4 cellular contexts compared by ENCODE assay signal in genomic region chr2:159694500-159695040, GRCh38.
A peak's percentile ranks its signal among the peaks of the same experiment; 100 is the strongest.
TF ChIP-seq lines count a peak whose summit lies in the region.

No MANE protein-coding gene starts in this region.

TF ChIP-seq in SK-N-SH treated with all-trans-retinoic acid at 6 μM for 48 hours, 23 proteins besides CTCF, POLR2A, EP300 and RAD21:
- TF ChIP-seq ESRRG (CRISPR knock-in tag; IDR thresholded peaks at IDR 0.05) (no peak), ZNF8 (CRISPR knock-in tag; IDR thresholded peaks at IDR 0.05) (peak; percentile 99)

TF ChIP-seq in SK-N-SH, 30 proteins besides CTCF, POLR2A, EP300 and RAD21:
- no peak for TF ChIP-seq FOSL2 (IDR thresholded peaks at IDR 0.05; ENCODE audit: borderline replicate concordance, low read depth)
- no peak for TF ChIP-seq GABPA (IDR thresholded peaks at IDR 0.05; ENCODE audit: low read depth)
- TF ChIP-seq ELF1 (IDR thresholded peaks at IDR 0.05), result no peak
- TF ChIP-seq POLR2AphosphoS5 (IDR thresholded peaks at IDR 0.05; ENCODE audit: low read depth, low read length), result no peak
- no peak for TF ChIP-seq RXRA (IDR thresholded peaks at IDR 0.05; ENCODE audit: borderline replicate concordance, low read depth)
- TF ChIP-seq GATA2 (CRISPR knock-in tag; IDR thresholded peaks at IDR 0.05), result no peak
- no peak for TF ChIP-seq SIN3A (IDR thresholded peaks at IDR 0.05; ENCODE audit: borderline replicate concordance, low read depth, low read length)
- no peak for TF ChIP-seq TCF12 (IDR thresholded peaks at IDR 0.05)
- TF ChIP-seq MEF2A (IDR thresholded peaks at IDR 0.05; ENCODE audit: borderline replicate concordance, low read depth), result no peak
- no peak for TF ChIP-seq SMC3 (IDR thresholded peaks at IDR 0.05; ENCODE audit: low read depth, low read length)
- TF ChIP-seq FOXM1 (IDR thresholded peaks at IDR 0.05; ENCODE audit: low read depth), result no peak
- TF ChIP-seq, protein P1, sequence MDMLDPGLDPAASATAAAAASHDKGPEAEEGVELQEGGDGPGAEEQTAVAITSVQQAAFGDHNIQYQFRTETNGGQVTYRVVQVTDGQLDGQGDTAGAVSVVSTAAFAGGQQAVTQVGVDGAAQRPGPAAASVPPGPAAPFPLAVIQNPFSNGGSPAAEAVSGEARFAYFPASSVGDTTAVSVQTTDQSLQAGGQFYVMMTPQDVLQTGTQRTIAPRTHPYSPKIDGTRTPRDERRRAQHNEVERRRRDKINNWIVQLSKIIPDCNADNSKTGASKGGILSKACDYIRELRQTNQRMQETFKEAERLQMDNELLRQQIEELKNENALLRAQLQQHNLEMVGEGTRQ (IDR thresholded peaks at IDR 0.05; ENCODE audit: borderline replicate concordance, low read depth, low read length), result no peak
- TF ChIP-seq NFIC (IDR thresholded peaks at IDR 0.05; ENCODE audit: borderline replicate concordance), result no peak
- no peak for TF ChIP-seq CHD2 (IDR thresholded peaks at IDR 0.05; ENCODE audit: low read length, partially characterized antibody)
- TF ChIP-seq FOXJ3 (CRISPR knock-in tag; IDR thresholded peaks at IDR 0.05), result no peak
- no peak for TF ChIP-seq MXI1 (IDR thresholded peaks at IDR 0.05; ENCODE audit: low read depth, low read length)
- no peak for TF ChIP-seq TEAD4 (IDR thresholded peaks at IDR 0.05; ENCODE audit: borderline replicate concordance, insufficient read depth)
- no peak for TF ChIP-seq TAF1 (IDR thresholded peaks at IDR 0.05; ENCODE audit: borderline replicate concordance, low read depth, low read length)

TF ChIP-seq in GM12891, 5 proteins besides CTCF, POLR2A, EP300 and RAD21:
- no peak for TF ChIP-seq POU2F2 (IDR thresholded peaks at IDR 0.05; ENCODE audit: low read depth, low read length)

TF ChIP-seq in IMR-90, 13 proteins besides CTCF, POLR2A, EP300 and RAD21:
- TF ChIP-seq MAFK (IDR thresholded peaks at IDR 0.05; ENCODE audit: low read depth, low read length) (no peak), NFE2L2 (IDR thresholded peaks at IDR 0.05; ENCODE audit: low read depth, low read length) (peak; percentile 77)
